Comparison of ENCODE assay signal across 12 cellular contexts in the genomic region with DNA sequence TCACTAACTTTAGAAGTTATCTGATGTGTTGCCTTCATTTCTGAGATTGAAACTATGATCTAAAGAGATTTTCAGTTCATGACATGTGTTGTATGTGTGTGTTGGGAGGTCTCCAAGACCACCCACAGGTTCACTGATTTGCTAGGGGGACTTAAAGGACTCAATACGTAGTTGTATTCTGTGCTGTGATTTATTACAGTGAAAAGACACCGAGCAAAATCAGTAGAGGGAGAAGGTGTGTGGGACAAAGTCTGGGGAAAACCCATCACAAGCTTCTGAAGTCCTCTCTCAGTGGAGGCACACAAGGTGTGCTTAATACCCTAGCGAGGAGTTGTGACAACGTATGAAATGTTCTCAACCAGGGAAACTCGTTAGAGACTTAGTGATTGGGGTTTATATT. TPM values are rescaled to one million over a fixed set of nuclear protein-coding genes. Genes with fewer than 3 reads are reported as not detected.
DNase-seq lines count a peak whose midpoint lies in the region; ATAC-seq, FAIRE-seq and TF ChIP-seq lines count a peak whose summit lies in the region.
"Had no signal": no experiment of that assay in that cellular context is flagged by ENCODE, and none has a peak within 500 bp of the region (broad histone marks: within the 10 kb centered on the region; RNA-seq: fewer than 3 reads in every experiment).

No MANE protein-coding gene starts in this region.

- FAIRE-seq in GM12891 (lab: Jason Lieb, UNC), result peak; percentile 79
- FAIRE-seq: RCC 7860 had no signal

- in situ Hi-C loops in transverse colon (cut with MboI; ENCODE audit: low pct_ligation_motif_present in 1 of 4, low pct_unique_long_range_greater_than_20kb in 1 of 4, low sequenced_read_pairs in 3 of 4), result no loop called here

- H3K27me3 ChIP-seq in Karpas-422 (ENCODE audit: low read length), result no peaks in the 10 kb centered on the region
- H3K27me3 ChIP-seq in transverse colon, result no peaks in the 10 kb centered on the region

- H3K9ac ChIP-seq in Karpas-422 (ENCODE audit: low read length), result peak overlapping the region; percentile 44

- intact Hi-C loops in transverse colon (cut with DNase I; ENCODE audit: low total_unique reads), result no loop called here

- H3K36me3 ChIP-seq in Karpas-422 (ENCODE audit: insufficient read depth, low read length), result peaks cover 2% of the 10 kb centered on the region
- H3K36me3 ChIP-seq in transverse colon, result no peaks in the 10 kb centered on the region

- TF ChIP-seq CTCF in GM20000 (IDR thresholded peaks at IDR 0.05; ENCODE audit: extremely low read depth, missing control alignments) (no peak), transverse colon (IDR thresholded peaks at IDR 0.05) (no peak)

- peaks cover 73% of the 10 kb centered on the region for H3K4me1 ChIP-seq in Karpas-422 (ENCODE audit: low read length)
- peaks cover 0 to 46% (median 7%) of the 10 kb centered on the region in 4 donors for H3K4me1 ChIP-seq in transverse colon

- H3K27ac ChIP-seq in Karpas-422 (ENCODE audit: low read length) (peak overlapping the region; percentile 92), transverse colon (no peak overlapping the region)
- H3K27ac ChIP-seq: VCaP had no signal

- no peaks in the 10 kb centered on the region for H3K9me2 ChIP-seq in Karpas-422 (replicated peaks; ENCODE audit: insufficient read depth, low read length)

- WGBS in transverse colon (ENCODE audit: low coverage in 1 of 2), 2 donors, result 65 to 67% methylated on average over 2 to 5 of the region's 5 CpGs

- peak overlapping the region; percentile 85 for H3K4me2 ChIP-seq in Karpas-422 (ENCODE audit: low read depth, low read length, poor library complexity, severe bottlenecking)

- H2AFZ ChIP-seq in Karpas-422 (ENCODE audit: low read length), result no peak overlapping the region

- peaks cover 95% of the 10 kb centered on the region for H3K79me2 ChIP-seq in Karpas-422 (ENCODE audit: low read length)

- no peaks in the 10 kb centered on the region for H4K20me1 ChIP-seq in Karpas-422 (ENCODE audit: insufficient read depth, low read depth, low read length)

- H3K9me3 ChIP-seq in Karpas-422 (ENCODE audit: low read length) (no peaks in the 10 kb centered on the region), transverse colon (no peaks in the 10 kb centered on the region)

- H3K4me3 ChIP-seq in Karpas-422 (ENCODE audit: low read length) (peak overlapping the region; percentile 60; the same call in 1 of the 2 replicates), transverse colon (no peak overlapping the region)

- DNase-seq in GM12891 (ENCODE audit: insufficient read length, low spot score) (no peak), GM20000 (ENCODE audit: low spot score) (peak; percentile 50), Karpas-422 (no peak), left kidney (ENCODE audit: low read depth, low spot score) (peak; percentile 27), transverse colon (no peak)
- DNase-seq in activated effector memory CD4-positive, alpha-beta T cell treated with anti-CD3 and anti-CD28 coated beads, Interleukin-2, amount 50 U/mL, for 16 hours, result no peak
- DNase-seq: effector CD4-positive, alpha-beta T cell; NCI-H2081 had no signal

- no peak for ATAC-seq in HG03045 (IDR thresholded peaks at IDR 0.05; ENCODE audit: unreplicated experiment)
- ATAC-seq: HCT116 had no signal

- TF ChIP-seq POLR2A in GM12891 (IDR thresholded peaks at IDR 0.05; ENCODE audit: low read depth, low read length) (no peak), transverse colon (IDR thresholded peaks at IDR 0.05) (no peak)

- no peak for TF ChIP-seq EP300 in transverse colon (IDR thresholded peaks at IDR 0.05; ENCODE audit: low read depth)

TF ChIP-seq in GM12891, 5 proteins besides CTCF, POLR2A, EP300 and RAD21:
- no peak for TF ChIP-seq PAX5 (IDR thresholded peaks at IDR 0.05; ENCODE audit: insufficient read depth, low read length, severe bottlenecking)
- no peak for TF ChIP-seq SPI1 (IDR thresholded peaks at IDR 0.05; ENCODE audit: low read depth, low read length)
- TF ChIP-seq POLR2AphosphoS5 (IDR thresholded peaks at IDR 0.05; ENCODE audit: low read depth, low read length), result no peak
- no peak for TF ChIP-seq POU2F2 (IDR thresholded peaks at IDR 0.05; ENCODE audit: low read depth, low read length)

RNA-seq across cellular contexts. Expression of gene RNF169, which starts 35.6 kb away (rescaled TPM):
- 3.2 TPM for polyA plus RNA-seq in GM12891 (2012; ENCODE audit: low read depth, missing spikeins)
- 18.8 and 47.0 TPM in 2 replicates for total RNA-seq in Karpas-422 (2014; rRNA removed; shearing (Covaris generic); ENCODE audit: low replicate concordance)
- total RNA-seq in transverse colon, result 10 to 100 TPM; 15.1 to 22.4 (median 16.6) TPM

RNA-seq across cellular contexts. Expression of gene CHRDL2, which starts 53.0 kb away (rescaled TPM):
- polyA plus RNA-seq in GM12891 (2012; ENCODE audit: low read depth, missing spikeins), result not detected
- not detected in 2 replicates for total RNA-seq in Karpas-422 (2014; rRNA removed; shearing (Covaris generic); ENCODE audit: low replicate concordance)
- 10 to 100 TPM in 1 of 4 donors, 1 to 10 TPM in 3; 2.2 to 20.9 (median 4.0) TPM for total RNA-seq in transverse colon

Comparison
In these comparisons a context has a peak if more than half of its experiments do, and no peak if none do; other contexts are left out.
1. DNase-seq: peak in GM20000 (single experiment) and left kidney (single experiment); none in GM12891 (single experiment), Karpas-422 (single experiment), activated effector memory CD4-positive, alpha-beta T cell treated with anti-CD3 and anti-CD28 coated beads, Interleukin-2, amount 50 U/mL, for 16 hours (single experiment) and transverse colon (single experiment).